In the genomic region with DNA sequence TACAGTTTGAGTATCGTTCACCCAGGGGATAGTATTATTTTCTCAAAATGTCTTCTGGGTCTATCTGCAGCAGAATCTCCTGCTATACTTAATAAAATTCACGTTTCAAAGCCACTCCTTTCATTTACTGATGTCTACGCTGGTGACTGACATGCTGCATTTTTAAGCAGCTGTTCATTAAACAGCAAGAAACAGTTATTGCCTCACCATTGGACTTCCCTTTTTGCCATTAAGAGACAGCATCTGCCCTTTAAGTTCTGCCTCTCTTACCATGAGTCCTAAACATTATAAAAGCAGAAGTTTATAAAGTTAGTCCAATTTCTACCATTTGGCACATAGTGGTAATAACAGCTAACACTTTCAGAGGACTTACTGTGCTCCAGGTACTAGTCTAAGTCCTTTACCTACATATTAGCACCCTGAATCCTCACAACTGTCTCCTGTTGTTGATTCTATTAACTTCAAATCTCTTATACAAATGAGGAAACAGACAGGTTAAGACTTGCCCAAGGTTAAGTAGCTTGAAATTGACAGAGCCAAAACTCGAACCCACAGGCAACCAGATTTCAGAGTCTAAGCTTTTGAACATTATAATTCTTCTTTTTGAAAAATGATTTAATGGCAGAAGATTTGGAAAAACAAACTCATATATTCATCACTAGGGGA, we compare ENCODE assay signal across 1 cellular context.
TF ChIP-seq lines count a peak whose summit lies in the region.

No MANE protein-coding gene starts in this region.

TF ChIP-seq in GM12878, 131 proteins besides CTCF, POLR2A, EP300 and RAD21 (continued from another document):
- TF ChIP-seq, protein P1, sequence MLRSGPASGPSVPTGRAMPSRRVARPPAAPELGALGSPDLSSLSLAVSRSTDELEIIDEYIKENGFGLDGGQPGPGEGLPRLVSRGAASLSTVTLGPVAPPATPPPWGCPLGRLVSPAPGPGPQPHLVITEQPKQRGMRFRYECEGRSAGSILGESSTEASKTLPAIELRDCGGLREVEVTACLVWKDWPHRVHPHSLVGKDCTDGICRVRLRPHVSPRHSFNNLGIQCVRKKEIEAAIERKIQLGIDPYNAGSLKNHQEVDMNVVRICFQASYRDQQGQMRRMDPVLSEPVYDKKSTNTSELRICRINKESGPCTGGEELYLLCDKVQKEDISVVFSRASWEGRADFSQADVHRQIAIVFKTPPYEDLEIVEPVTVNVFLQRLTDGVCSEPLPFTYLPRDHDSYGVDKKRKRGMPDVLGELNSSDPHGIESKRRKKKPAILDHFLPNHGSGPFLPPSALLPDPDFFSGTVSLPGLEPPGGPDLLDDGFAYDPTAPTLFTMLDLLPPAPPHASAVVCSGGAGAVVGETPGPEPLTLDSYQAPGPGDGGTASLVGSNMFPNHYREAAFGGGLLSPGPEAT (IDR thresholded peaks at IDR 0.05; ENCODE audit: low read depth): no peak
- TF ChIP-seq, protein P2, sequence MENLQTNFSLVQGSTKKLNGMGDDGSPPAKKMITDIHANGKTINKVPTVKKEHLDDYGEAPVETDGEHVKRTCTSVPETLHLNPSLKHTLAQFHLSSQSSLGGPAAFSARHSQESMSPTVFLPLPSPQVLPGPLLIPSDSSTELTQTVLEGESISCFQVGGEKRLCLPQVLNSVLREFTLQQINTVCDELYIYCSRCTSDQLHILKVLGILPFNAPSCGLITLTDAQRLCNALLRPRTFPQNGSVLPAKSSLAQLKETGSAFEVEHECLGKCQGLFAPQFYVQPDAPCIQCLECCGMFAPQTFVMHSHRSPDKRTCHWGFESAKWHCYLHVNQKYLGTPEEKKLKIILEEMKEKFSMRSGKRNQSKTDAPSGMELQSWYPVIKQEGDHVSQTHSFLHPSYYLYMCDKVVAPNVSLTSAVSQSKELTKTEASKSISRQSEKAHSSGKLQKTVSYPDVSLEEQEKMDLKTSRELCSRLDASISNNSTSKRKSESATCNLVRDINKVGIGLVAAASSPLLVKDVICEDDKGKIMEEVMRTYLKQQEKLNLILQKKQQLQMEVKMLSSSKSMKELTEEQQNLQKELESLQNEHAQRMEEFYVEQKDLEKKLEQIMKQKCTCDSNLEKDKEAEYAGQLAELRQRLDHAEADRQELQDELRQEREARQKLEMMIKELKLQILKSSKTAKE (IDR thresholded peaks at IDR 0.05; ENCODE audit: low read depth, poor library complexity, severe bottlenecking): no peak
- TF ChIP-seq DPF2 (IDR thresholded peaks at IDR 0.05): no peak
- TF ChIP-seq ZZZ3 (IDR thresholded peaks at IDR 0.05; ENCODE audit: control insufficient read depth, insufficient read length, low read depth): no peak
- TF ChIP-seq, protein P3, sequence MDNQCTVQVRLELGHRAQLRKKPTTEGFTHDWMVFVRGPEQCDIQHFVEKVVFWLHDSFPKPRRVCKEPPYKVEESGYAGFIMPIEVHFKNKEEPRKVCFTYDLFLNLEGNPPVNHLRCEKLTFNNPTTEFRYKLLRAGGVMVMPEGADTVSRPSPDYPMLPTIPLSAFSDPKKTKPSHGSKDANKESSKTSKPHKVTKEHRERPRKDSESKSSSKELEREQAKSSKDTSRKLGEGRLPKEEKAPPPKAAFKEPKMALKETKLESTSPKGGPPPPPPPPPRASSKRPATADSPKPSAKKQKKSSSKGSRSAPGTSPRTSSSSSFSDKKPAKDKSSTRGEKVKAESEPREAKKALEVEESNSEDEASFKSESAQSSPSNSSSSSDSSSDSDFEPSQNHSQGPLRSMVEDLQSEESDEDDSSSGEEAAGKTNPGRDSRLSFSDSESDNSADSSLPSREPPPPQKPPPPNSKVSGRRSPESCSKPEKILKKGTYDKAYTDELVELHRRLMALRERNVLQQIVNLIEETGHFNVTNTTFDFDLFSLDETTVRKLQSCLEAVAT (IDR thresholded peaks at IDR 0.05): no peak
- TF ChIP-seq HDAC2 (IDR thresholded peaks at IDR 0.05): no peak
- no peak for TF ChIP-seq NFYA (IDR thresholded peaks at IDR 0.05; ENCODE audit: borderline replicate concordance, low read depth, low read length)
